In genomic region chr6:99739526-99739925, GRCh38 we compare ENCODE assay signal across 24 cellular contexts.
DNase-seq lines count a peak whose midpoint lies in the region; ATAC-seq lines count a peak whose summit lies in the region.
"Had no signal": no experiment of that assay in that cellular context is flagged by ENCODE, and none has a peak within 500 bp of the region (broad histone marks: within the 10 kb centered on the region; RNA-seq: fewer than 3 reads in every experiment).

No MANE protein-coding gene starts in this region.

- intact Hi-C loops in left ventricle myocardium superior (cut with micrococcal nuclease), result no loop called here

- DNase-seq in D341Med (ENCODE audit: low spot score) (peak; percentile 43), NCI-H1092 (lab: John Stamatoyannopoulos, UW) (peak; percentile 33), NCI-H69 (lab: John Stamatoyannopoulos, UW) (peak; percentile 71), left ventricle myocardium superior (peak; percentile 53), NCI-H1048 (lab: John Stamatoyannopoulos, UW) (no peak), HUDEP-2 (lab: John Stamatoyannopoulos, UW; ENCODE audit: unreplicated experiment in 76 of 76) (no peak), medulla oblongata (ENCODE audit: extremely low spot score) (no peak)
- DNase-seq: activated CD4-positive, alpha-beta T cell treated with anti-CD3 and anti-CD28 coated beads, Interleukin-2, amount 50 U/mL, for 48 hours; activated CD8-positive, alpha-beta memory T cell treated with anti-CD3 and anti-CD28 coated beads, Interleukin-2, amount 50 U/mL, for 4 hours; activated naive CD4-positive, alpha-beta T cell treated with anti-CD3 and anti-CD28 coated beads, Interleukin-2, amount 10 ng/mL, durations not matched to agents 7 days and 5 days; AML-193; Calu3; CD4-positive, CD25-positive, alpha-beta regulatory T cell; mesendoderm; NCI-H187 treated with DMSO at 0.1 percent for 48 hours; posterior cingulate gyrus; stimulated activated CD4-positive, alpha-beta T cell treated with anti-CD3 and anti-CD28 coated beads, Interleukin-4, amount 100 ng/mL, for 1 hour; T-helper 2 cell; tibial artery had no signal

- ATAC-seq in left ventricle myocardium superior, result peak; percentile 99
- ATAC-seq in GM21360 (IDR thresholded peaks at IDR 0.05; ENCODE audit: unreplicated experiment), result no peak
- ATAC-seq: activated CD4-positive, CD25-positive, alpha-beta regulatory T cell treated with anti-CD3 and anti-CD28 coated beads, Interleukin-2, amount 50 U/mL, for 24 hours; activated T-helper 17 cell treated with anti-CD3 and anti-CD28 coated beads, Interleukin-2, amount 50 U/mL, for 72 hours; left lobe of liver; sciatic nerve had no signal

Comparison
In these comparisons a context has a peak if more than half of its experiments do, and no peak if none do; other contexts are left out.
1. DNase-seq: peak in D341Med (single experiment), NCI-H1092 (single experiment), NCI-H69 (single experiment) and left ventricle myocardium superior (single experiment); none in NCI-H1048 (single experiment), HUDEP-2 (0 of 76) and medulla oblongata (single experiment).